In the genomic region with DNA sequence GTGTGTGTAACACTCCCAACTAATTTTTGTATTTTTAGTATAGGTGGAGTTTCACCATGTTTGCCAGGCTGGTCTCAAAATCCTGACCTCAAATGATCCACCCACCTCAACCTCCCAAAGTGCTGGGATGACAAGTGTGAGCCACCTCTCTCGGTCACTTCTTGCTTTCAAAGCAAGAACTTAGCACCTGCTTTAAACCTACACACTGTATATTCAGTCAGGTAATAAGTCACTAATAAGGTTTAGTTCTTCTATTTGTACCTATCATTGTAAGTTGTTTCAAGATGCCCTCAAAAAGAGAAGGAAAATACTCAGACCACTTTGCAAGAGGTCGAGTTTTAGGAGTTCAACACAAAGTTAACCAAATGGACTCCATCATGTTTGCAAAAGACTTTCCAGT, we compare ENCODE assay signal across 13 cellular contexts.
DNase-seq lines count a peak whose midpoint lies in the region; ATAC-seq and TF ChIP-seq lines count a peak whose summit lies in the region.
"Had no signal": no experiment of that assay in that cellular context is flagged by ENCODE, and none has a peak within 500 bp of the region (broad histone marks: within the 10 kb centered on the region; RNA-seq: fewer than 3 reads in every experiment).

No MANE protein-coding gene starts in this region.

- TF ChIP-seq CTCF in OCI-LY3 (IDR thresholded peaks at IDR 0.05; ENCODE audit: low read depth, low read length): no peak

- H3K9me3 ChIP-seq in OCI-LY3 (ENCODE audit: insufficient read depth, low read length): 0 out of 2 replicates have a peak, but pooled peaks cover 3% of the 10 kb centered on the region
- H3K9me3 ChIP-seq: spleen had no signal

- H3K9ac ChIP-seq in OCI-LY3 (ENCODE audit: low read length): peak overlapping the region; percentile 77
- H3K9ac ChIP-seq: GM23248 had no signal

- H3K4me3 ChIP-seq in OCI-LY3 (ENCODE audit: low read length): peak overlapping the region; percentile 55
- H3K4me3 ChIP-seq: GM23248, spleen had no signal

- H3K4me2 ChIP-seq in OCI-LY3 (ENCODE audit: low read length): peak overlapping the region; percentile 64

- DNase-seq in middle frontal gyrus (ENCODE audit: extremely low spot score, low spot score) (no peak), HT-29 (ENCODE audit: low spot score) (no peak), NCI-H2196 (lab: John Stamatoyannopoulos, UW; ENCODE audit: unreplicated experiment) (no peak), hypothalamus (lab: John Stamatoyannopoulos, UW) (no peak)
- DNase-seq: activated naive CD4-positive, alpha-beta T cell; GM23248; left colon; NCI-H2227 treated with DMSO at 0.1 percent for 48 hours; spleen had no signal

- peak overlapping the region; percentile 97 for H3K27ac ChIP-seq in OCI-LY3 (ENCODE audit: low read length)
- H3K27ac ChIP-seq: GM23248 had no signal

- no peak overlapping the region for H2AFZ ChIP-seq in OCI-LY3 (ENCODE audit: low read depth, low read length)
- H2AFZ ChIP-seq: GM23248 had no signal

- H4K20me1 ChIP-seq in OCI-LY3 (ENCODE audit: insufficient read depth, low read length): no peaks in the 10 kb centered on the region

- peaks cover 70% of the 10 kb centered on the region for H3K4me1 ChIP-seq in OCI-LY3 (ENCODE audit: low read length)

- peak; percentile 48 for ATAC-seq in GM18870 (IDR thresholded peaks at IDR 0.05; ENCODE audit: unreplicated experiment)
- ATAC-seq in GM21529 (IDR thresholded peaks at IDR 0.05; ENCODE audit: unreplicated experiment): peak; percentile 38
- peak; percentile 40 for ATAC-seq in HG03095 (IDR thresholded peaks at IDR 0.05; ENCODE audit: unreplicated experiment)
- ATAC-seq: left colon had no signal

- H3K79me2 ChIP-seq in OCI-LY3 (ENCODE audit: low read length): no peaks in the 10 kb centered on the region

- H3K36me3 ChIP-seq in OCI-LY3 (replicated peaks; ENCODE audit: low read depth, low read length): peaks cover 3% of the 10 kb centered on the region
- H3K36me3 ChIP-seq: spleen had no signal

- no peaks in the 10 kb centered on the region for H3K27me3 ChIP-seq in OCI-LY3 (ENCODE audit: low read depth, low read length)
- H3K27me3 ChIP-seq: spleen had no signal
